14 cellular contexts compared by ENCODE assay signal in the genomic region with DNA sequence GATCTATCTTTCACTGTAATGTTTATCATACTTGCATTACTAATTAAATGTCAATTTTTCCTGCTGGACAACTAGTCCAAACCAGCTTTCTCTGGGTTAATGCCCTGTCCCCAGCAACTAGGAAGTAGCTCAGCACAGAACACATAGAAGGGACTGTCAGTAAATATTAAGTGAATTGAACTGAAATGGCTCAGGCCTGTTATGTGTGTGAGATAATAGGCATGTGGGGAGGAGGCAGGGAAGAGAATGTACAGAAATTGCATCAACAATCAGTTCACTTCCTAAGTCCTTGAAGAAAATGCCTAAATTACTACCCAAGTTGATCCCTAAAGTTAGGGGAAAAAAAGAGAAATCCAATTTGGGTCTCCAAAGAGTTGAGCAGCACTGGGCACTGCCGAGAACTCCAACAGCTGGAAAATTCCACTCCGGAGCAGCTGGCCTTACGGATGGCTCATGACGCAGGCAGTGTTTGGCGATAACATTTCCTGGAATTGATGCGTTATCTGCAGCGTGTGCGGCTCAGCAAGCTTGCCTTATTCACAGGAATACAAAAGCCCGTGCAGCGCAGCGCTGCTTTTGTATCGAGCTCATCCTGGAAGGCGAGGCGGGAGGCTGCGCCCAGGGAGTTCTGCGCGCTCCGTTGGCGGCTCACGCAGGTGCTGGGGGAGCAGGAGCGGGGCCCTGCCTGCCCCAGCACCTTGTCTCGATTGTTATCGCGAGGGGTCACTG.
DNase-seq lines count a peak whose midpoint lies in the region; ATAC-seq and TF ChIP-seq lines count a peak whose summit lies in the region.
"Had no signal": no experiment of that assay in that cellular context is flagged by ENCODE, and none has a peak within 500 bp of the region (broad histone marks: within the 10 kb centered on the region; RNA-seq: fewer than 3 reads in every experiment).

No MANE protein-coding gene starts in this region.

- ATAC-seq in SK-N-SH treated with all-trans-retinoic acid at 6 μM for 48 hours (peak; percentile 55; the same call in 1 of the 3 replicates), Right ventricle myocardium superior (ENCODE audit: poor library complexity) (peak; percentile 63), GM19324 (IDR thresholded peaks at IDR 0.05; ENCODE audit: low FRiP score, unreplicated experiment) (no peak)
- no peak for ATAC-seq in activated CD4-positive, alpha-beta T cell treated with anti-CD3 and anti-CD28 coated beads for 36 hours
- ATAC-seq: naive thymus-derived CD8-positive, alpha-beta T cell; stimulated activated naive B cell treated with anti-CD40 and anti-IgM and Interleukin-4, amounts not matched to agents 10 μg/mL and 1 μg/mL and 100 μg/mL, for 72 hours had no signal

- H3K4me1 ChIP-seq in BE2C: peaks cover 40% of the 10 kb centered on the region
- peaks cover 2% of the 10 kb centered on the region for H3K4me1 ChIP-seq in parathyroid adenoma
- H3K4me1 ChIP-seq in smooth muscle cell (ENCODE audit: low read depth): no peaks in the 10 kb centered on the region

- H3K9ac ChIP-seq in parathyroid adenoma (no peak overlapping the region), smooth muscle cell (ENCODE audit: low read depth) (no peak overlapping the region)

- H3F3A ChIP-seq in smooth muscle cell (ENCODE audit: low read depth): no peaks in the 10 kb centered on the region

- no peak overlapping the region for H3K4me3 Mint-ChIP-seq in activated CD4-positive, alpha-beta memory T cell treated with anti-CD3 and anti-CD28 coated beads, Interleukin-2, amount 10 ng/mL, durations not matched to agents 7 days and 5 days
- H3K4me3 Mint-ChIP-seq in activated CD4-positive, alpha-beta T cell treated with anti-CD3 and anti-CD28 coated beads for 36 hours: no peak overlapping the region
- H3K4me3 Mint-ChIP-seq: activated naive CD4-positive, alpha-beta T cell treated with anti-CD3 and anti-CD28 coated beads, Interleukin-2, amount 10 ng/mL, durations not matched to agents 7 days and 5 days; naive thymus-derived CD8-positive, alpha-beta T cell; stimulated activated naive B cell treated with anti-CD40 and anti-IgM and Interleukin-4, amounts not matched to agents 10 μg/mL and 1 μg/mL and 100 μg/mL, for 72 hours had no signal

- CTCF ChIA-PET in activated CD4-positive, alpha-beta memory T cell treated with anti-CD3 and anti-CD28 coated beads, Interleukin-2, amount 10 ng/mL, durations not matched to agents 7 days and 5 days (lab: Charles Lee): no interaction called here
- CTCF ChIA-PET in activated CD4-positive, alpha-beta T cell treated with anti-CD3 and anti-CD28 coated beads for 36 hours (lab: Charles Lee): no interaction called here

- no peaks in the 10 kb centered on the region for H3K9me3 Mint-ChIP-seq in activated CD4-positive, alpha-beta memory T cell treated with anti-CD3 and anti-CD28 coated beads, Interleukin-2, amount 10 ng/mL, durations not matched to agents 7 days and 5 days
- H3K9me3 Mint-ChIP-seq in activated CD4-positive, alpha-beta T cell treated with anti-CD3 and anti-CD28 coated beads for 36 hours (ENCODE audit: low read depth): no peaks in the 10 kb centered on the region
- H3K9me3 Mint-ChIP-seq: activated naive CD4-positive, alpha-beta T cell treated with anti-CD3 and anti-CD28 coated beads, Interleukin-2, amount 10 ng/mL, durations not matched to agents 7 days and 5 days; stimulated activated naive B cell treated with anti-CD40 and anti-IgM and Interleukin-4, amounts not matched to agents 10 μg/mL and 1 μg/mL and 100 μg/mL, for 72 hours had no signal

- H3K27ac Mint-ChIP-seq in activated CD4-positive, alpha-beta memory T cell treated with anti-CD3 and anti-CD28 coated beads, Interleukin-2, amount 10 ng/mL, durations not matched to agents 7 days and 5 days: no peak overlapping the region
- no peak overlapping the region for H3K27ac Mint-ChIP-seq in activated CD4-positive, alpha-beta T cell treated with anti-CD3 and anti-CD28 coated beads for 36 hours
- H3K27ac Mint-ChIP-seq: activated naive CD4-positive, alpha-beta T cell treated with anti-CD3 and anti-CD28 coated beads, Interleukin-2, amount 10 ng/mL, durations not matched to agents 7 days and 5 days; stimulated activated naive B cell treated with anti-CD40 and anti-IgM and Interleukin-4, amounts not matched to agents 10 μg/mL and 1 μg/mL and 100 μg/mL, for 72 hours had no signal

- H3K4me1 Mint-ChIP-seq in activated CD4-positive, alpha-beta memory T cell treated with anti-CD3 and anti-CD28 coated beads, Interleukin-2, amount 10 ng/mL, durations not matched to agents 7 days and 5 days: no peaks in the 10 kb centered on the region
- no peaks in the 10 kb centered on the region for H3K4me1 Mint-ChIP-seq in activated CD4-positive, alpha-beta T cell treated with anti-CD3 and anti-CD28 coated beads for 36 hours
- H3K4me1 Mint-ChIP-seq: activated naive CD4-positive, alpha-beta T cell treated with anti-CD3 and anti-CD28 coated beads, Interleukin-2, amount 10 ng/mL, durations not matched to agents 7 days and 5 days; naive thymus-derived CD8-positive, alpha-beta T cell; stimulated activated naive B cell treated with anti-CD40 and anti-IgM and Interleukin-4, amounts not matched to agents 10 μg/mL and 1 μg/mL and 100 μg/mL, for 72 hours had no signal

- H3K27ac ChIP-seq in parathyroid adenoma (peak overlapping the region; percentile 2), smooth muscle cell (ENCODE audit: low read depth) (no peak overlapping the region)

- H3K79me2 ChIP-seq in parathyroid adenoma: no peaks in the 10 kb centered on the region
- H3K79me2 ChIP-seq in smooth muscle cell (ENCODE audit: low read depth): no peaks in the 10 kb centered on the region

- no peaks in the 10 kb centered on the region for H3K9me3 ChIP-seq in BE2C
- no peaks in the 10 kb centered on the region for H3K9me3 ChIP-seq in parathyroid adenoma (ENCODE audit: control insufficient read depth, low read length)
- no peaks in the 10 kb centered on the region for H3K9me3 ChIP-seq in smooth muscle cell (replicated peaks; ENCODE audit: low read depth)

- H3K36me3 Mint-ChIP-seq in activated CD4-positive, alpha-beta memory T cell treated with anti-CD3 and anti-CD28 coated beads, Interleukin-2, amount 10 ng/mL, durations not matched to agents 7 days and 5 days (ENCODE audit: low read depth): no peaks in the 10 kb centered on the region
- H3K36me3 Mint-ChIP-seq in activated CD4-positive, alpha-beta T cell treated with anti-CD3 and anti-CD28 coated beads for 36 hours (ENCODE audit: low read depth): no peaks in the 10 kb centered on the region
- H3K36me3 Mint-ChIP-seq: activated naive CD4-positive, alpha-beta T cell treated with anti-CD3 and anti-CD28 coated beads, Interleukin-2, amount 10 ng/mL, durations not matched to agents 7 days and 5 days; naive thymus-derived CD8-positive, alpha-beta T cell; stimulated activated naive B cell treated with anti-CD40 and anti-IgM and Interleukin-4, amounts not matched to agents 10 μg/mL and 1 μg/mL and 100 μg/mL, for 72 hours had no signal

- TF ChIP-seq CTCF in BE2C (IDR thresholded peaks at IDR 0.05; ENCODE audit: low read depth, low read length): no peak
- TF ChIP-seq CTCF in parathyroid adenoma (IDR thresholded peaks at IDR 0.05): no peak
- TF ChIP-seq CTCF in smooth muscle cell (IDR thresholded peaks at IDR 0.05; ENCODE audit: borderline replicate concordance, insufficient read depth, poor library complexity, severe bottlenecking): no peak

- peak; percentile 85 for DNase-seq in BE2C
- DNase-seq in Right ventricle myocardium superior: peak; percentile 61
- no peak for DNase-seq in activated CD4-positive, alpha-beta memory T cell treated with anti-CD3 and anti-CD28 coated beads, Interleukin-2, amount 10 ng/mL, durations not matched to agents 7 days and 5 days
- DNase-seq in smooth muscle cell (lab: John Stamatoyannopoulos, UW; ENCODE audit: unreplicated experiment): no peak
- DNase-seq in activated CD4-positive, alpha-beta T cell treated with anti-CD3 and anti-CD28 coated beads for 36 hours: no peak
- DNase-seq: activated CD4-positive, alpha-beta T cell treated with anti-CD3 and anti-CD28 coated beads, Interleukin-2, amount 50 U/mL, for 4 hours; activated naive CD4-positive, alpha-beta T cell treated with anti-CD3 and anti-CD28 coated beads, Interleukin-2, amount 10 ng/mL, durations not matched to agents 7 days and 5 days; DMS79 treated with DMSO at 0.1 percent for 48 hours; MV-4-11; naive thymus-derived CD8-positive, alpha-beta T cell; stimulated activated naive B cell treated with anti-CD40 and anti-IgM and Interleukin-4, amounts not matched to agents 10 μg/mL and 1 μg/mL and 100 μg/mL, for 72 hours had no signal

- H4K20me1 ChIP-seq in smooth muscle cell (ENCODE audit: low read depth): no peaks in the 10 kb centered on the region

- H3K27me3 ChIP-seq in BE2C: no peaks in the 10 kb centered on the region
- no peaks in the 10 kb centered on the region for H3K27me3 ChIP-seq in parathyroid adenoma (ENCODE audit: control insufficient read depth, insufficient read depth, low read length)
- no peaks in the 10 kb centered on the region for H3K27me3 ChIP-seq in smooth muscle cell (ENCODE audit: low read depth)

- peaks cover 2% of the 10 kb centered on the region for H3K27me3 Mint-ChIP-seq in activated CD4-positive, alpha-beta memory T cell treated with anti-CD3 and anti-CD28 coated beads, Interleukin-2, amount 10 ng/mL, durations not matched to agents 7 days and 5 days
- H3K27me3 Mint-ChIP-seq in activated CD4-positive, alpha-beta T cell treated with anti-CD3 and anti-CD28 coated beads for 36 hours: peaks cover 10% of the 10 kb centered on the region

- peak overlapping the region; percentile 16 for H2AFZ ChIP-seq in parathyroid adenoma
- H2AFZ ChIP-seq in smooth muscle cell (ENCODE audit: low read depth): no peak overlapping the region

- H3K36me3 ChIP-seq in BE2C (no peaks in the 10 kb centered on the region), parathyroid adenoma (ENCODE audit: control insufficient read depth, insufficient read depth, low read length) (no peaks in the 10 kb centered on the region), smooth muscle cell (ENCODE audit: low read depth) (no peaks in the 10 kb centered on the region)

- 85% methylated on average over 24 of the region's 24 CpGs for WGBS in smooth muscle cell (ENCODE audit: low lambda C conversion rate)

- H3K4me3 ChIP-seq in BE2C (ENCODE audit: low read depth, low read length) (peak overlapping the region; percentile 51), parathyroid adenoma (ENCODE audit: low read depth, low read length) (no peak overlapping the region), smooth muscle cell (no peak overlapping the region)

- POLR2A ChIA-PET in activated CD4-positive, alpha-beta memory T cell treated with anti-CD3 and anti-CD28 coated beads, Interleukin-2, amount 10 ng/mL, durations not matched to agents 7 days and 5 days (lab: Charles Lee): no interaction called here
- POLR2A ChIA-PET in activated CD4-positive, alpha-beta T cell treated with anti-CD3 and anti-CD28 coated beads for 36 hours (lab: Charles Lee): no interaction called here

- intact Hi-C loops in Right ventricle myocardium superior (cut with DNase I): no loop called here
- intact Hi-C loops in activated CD4-positive, alpha-beta T cell treated with anti-CD3 and anti-CD28 coated beads for 36 hours (cut with DNase I, micrococcal nuclease): no loop called here

- H3K4me2 ChIP-seq in parathyroid adenoma (ENCODE audit: low read length) (peak overlapping the region; percentile 67), smooth muscle cell (no peak overlapping the region)

TF ChIP-seq in SK-N-SH treated with all-trans-retinoic acid at 6 μM for 48 hours, 23 proteins besides CTCF, POLR2A, EP300 and RAD21 (continues in another document):
- TF ChIP-seq OSR1 (CRISPR knock-in tag; IDR thresholded peaks at IDR 0.05): no peak

Comparison
In these comparisons a context has a peak if more than half of its experiments do, and no peak if none do; other contexts are left out.
1. DNase-seq: peak in BE2C (single experiment) and Right ventricle myocardium superior (single experiment); none in activated CD4-positive, alpha-beta memory T cell treated with anti-CD3 and anti-CD28 coated beads, Interleukin-2, amount 10 ng/mL, durations not matched to agents 7 days and 5 days (single experiment), smooth muscle cell (single experiment) and activated CD4-positive, alpha-beta T cell treated with anti-CD3 and anti-CD28 coated beads for 36 hours (single experiment).
2. ATAC-seq: peak in SK-N-SH treated with all-trans-retinoic acid at 6 μM for 48 hours (single experiment) and Right ventricle myocardium superior (single experiment); none in GM19324 (single experiment) and activated CD4-positive, alpha-beta T cell treated with anti-CD3 and anti-CD28 coated beads for 36 hours (single experiment).